30 cellular contexts compared by ENCODE assay signal in genomic region chr20:56316051-56316450, GRCh38.
"Had no signal": no experiment of that assay in that cellular context is flagged by ENCODE, and none has a peak within 500 bp of the region (broad histone marks: within the 10 kb centered on the region; RNA-seq: fewer than 3 reads in every experiment).

No MANE protein-coding gene starts in this region.

- H3K4me2 ChIP-seq: neural progenitor cell, smooth muscle cell had no signal

- H3K27me3 ChIP-seq: foreskin keratinocyte, neural progenitor cell, right atrium auricular region, transverse colon, upper lobe of right lung, uterus had no signal

- H3K36me3 ChIP-seq: gastroesophageal sphincter, heart right ventricle, left lung, neural progenitor cell, prostate gland, right atrium auricular region, suprapubic skin, transverse colon, upper lobe of right lung, uterus had no signal

- H3K27ac ChIP-seq: dorsolateral prefrontal cortex, epithelial cell of prostate, foreskin keratinocyte, gastroesophageal sphincter, heart right ventricle, left lung, neural progenitor cell, prostate gland, right atrium auricular region, suprapubic skin, transverse colon, upper lobe of right lung, uterus had no signal

- H3K9me3 ChIP-seq: prostate gland, right atrium auricular region, suprapubic skin, transverse colon, upper lobe of right lung, uterus had no signal

- H3K4me1 ChIP-seq: foreskin keratinocyte, gastroesophageal sphincter, heart right ventricle, left lung, neural progenitor cell, prostate gland, right atrium auricular region, suprapubic skin, transverse colon, upper lobe of right lung, uterus had no signal

- H3K4me3 ChIP-seq: dorsolateral prefrontal cortex, gastroesophageal sphincter, heart right ventricle, left lung, neural progenitor cell, prostate gland, right atrium auricular region, smooth muscle cell, suprapubic skin, transverse colon, upper lobe of right lung, uterus had no signal

- H3K9ac ChIP-seq: neural progenitor cell had no signal

- H2AFZ ChIP-seq: neural progenitor cell had no signal

- DNase-seq: dorsolateral prefrontal cortex; effector CD4-positive, alpha-beta T cell; foreskin keratinocyte; heart right ventricle; hippocampal formation; left cardiac atrium; left lung; mammary epithelial cell; mesendoderm; midbrain; naive thymus-derived CD4-positive, alpha-beta T cell; nucleus accumbens; stimulated activated CD4-positive, alpha-beta T cell treated with anti-CD3 and anti-CD28 coated beads, Interleukin-12 subunit alpha, Interleukin-12 subunit beta, amount 100 ng/mL, for 4 hours; stimulated activated CD4-positive, alpha-beta T cell treated with anti-CD3 and anti-CD28 coated beads, Interleukin-1b, Interleukin-23, amount 100 ng/mL, for 48 hours; stimulated activated CD4-positive, alpha-beta T cell treated with anti-CD3 and anti-CD28 coated beads, Interleukin-4, amount 100 ng/mL, for 1 hour; stimulated activated CD8-positive, alpha-beta memory T cell treated with anti-CD3 and anti-CD28 coated beads, Interleukin-4, amount 100 ng/mL, for 48 hours; stimulated activated naive CD4-positive, alpha-beta T cell; stimulated activated naive CD8-positive, alpha-beta T cell treated with anti-CD3 and anti-CD28 coated beads, Interleukin-15, amount 100 ng/mL, for 72 hours; transverse colon; upper lobe of right lung; uterus had no signal

- ATAC-seq: esophagus mucosa; foreskin keratinocyte; gastroesophageal sphincter; heart right ventricle; left cardiac atrium; left lung; naive thymus-derived CD4-positive, alpha-beta T cell; sciatic nerve; stimulated activated naive CD8-positive, alpha-beta T cell treated with anti-CD3 and anti-CD28 coated beads, Interleukin-15, amount 100 ng/mL, for 72 hours; upper lobe of right lung had no signal
